In genomic region chr2:43298496-43298895, GRCh38 we compare ENCODE assay signal across 16 cellular contexts.
"Had no signal": no experiment of that assay in that cellular context is flagged by ENCODE, and none has a peak within 500 bp of the region (broad histone marks: within the 10 kb centered on the region; RNA-seq: fewer than 3 reads in every experiment).

No MANE protein-coding gene starts in this region.

- H3K27me3 ChIP-seq: body of pancreas, cardiac muscle cell, left lung, upper lobe of left lung had no signal

- DNase-seq: activated CD4-positive, alpha-beta T cell treated with anti-CD3 and anti-CD28 coated beads, Interleukin-2, amount 50 U/mL, for 1 hour; activated CD4-positive, CD25-positive, alpha-beta regulatory T cell treated with anti-CD3 and anti-CD28 coated beads, Interleukin-2, amount 50 U/mL, for 72 hours; activated CD8-positive, alpha-beta T cell treated with anti-CD3 and anti-CD28 coated beads, Interleukin-2, amount 10 ng/mL, durations not matched to agents 7 days and 5 days; activated gamma-delta T cell treated with Interleukin-2 at 50 U/mL for 16 hours; activated T-cell treated with anti-CD3 and anti-CD28 coated beads, Interleukin-2, amount 50 U/mL, for 1 hour; anterior cingulate cortex; body of pancreas; immature natural killer cell; left lung; naive thymus-derived CD8-positive, alpha-beta T cell; stimulated activated CD4-positive, alpha-beta T cell treated with anti-CD3 and anti-CD28 coated beads, Interleukin-4, amount 100 ng/mL, for 24 hours; T-cell had no signal

- H3K27ac ChIP-seq: body of pancreas, cardiac muscle cell, epithelial cell of prostate, left lung, upper lobe of left lung, VCaP had no signal

- H3K4me3 ChIP-seq: body of pancreas, cardiac muscle cell, left lung, upper lobe of left lung had no signal

- H3K9me3 ChIP-seq: body of pancreas, left lung, upper lobe of left lung had no signal

- H3K36me3 ChIP-seq: cardiac muscle cell, left lung, upper lobe of left lung had no signal
